1 cellular context compared by ENCODE assay signal in the genomic region with DNA sequence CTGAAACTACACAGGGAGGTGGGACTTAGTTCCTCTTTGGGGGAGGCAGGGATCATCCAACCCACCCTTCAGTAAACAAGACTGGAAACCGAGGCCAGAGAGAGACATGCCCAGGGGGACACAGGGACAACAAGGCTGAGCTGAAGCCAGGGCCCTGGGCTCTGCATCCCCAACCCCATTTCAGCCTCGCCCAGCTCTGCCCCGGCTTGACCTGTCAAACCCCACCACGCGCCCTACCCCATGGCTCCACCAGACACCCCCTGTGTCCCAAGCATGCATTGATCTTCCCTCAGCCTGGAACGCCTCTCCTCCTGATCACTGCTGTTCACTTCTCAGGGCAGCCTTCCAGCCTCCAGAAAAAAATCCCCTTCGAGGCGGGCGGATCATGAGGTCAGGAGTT.
TF ChIP-seq lines count a peak whose summit lies in the region.

No MANE protein-coding gene starts in this region.

TF ChIP-seq in GM23338, 12 proteins besides CTCF, POLR2A, EP300 and RAD21:
- TF ChIP-seq, protein P1, sequence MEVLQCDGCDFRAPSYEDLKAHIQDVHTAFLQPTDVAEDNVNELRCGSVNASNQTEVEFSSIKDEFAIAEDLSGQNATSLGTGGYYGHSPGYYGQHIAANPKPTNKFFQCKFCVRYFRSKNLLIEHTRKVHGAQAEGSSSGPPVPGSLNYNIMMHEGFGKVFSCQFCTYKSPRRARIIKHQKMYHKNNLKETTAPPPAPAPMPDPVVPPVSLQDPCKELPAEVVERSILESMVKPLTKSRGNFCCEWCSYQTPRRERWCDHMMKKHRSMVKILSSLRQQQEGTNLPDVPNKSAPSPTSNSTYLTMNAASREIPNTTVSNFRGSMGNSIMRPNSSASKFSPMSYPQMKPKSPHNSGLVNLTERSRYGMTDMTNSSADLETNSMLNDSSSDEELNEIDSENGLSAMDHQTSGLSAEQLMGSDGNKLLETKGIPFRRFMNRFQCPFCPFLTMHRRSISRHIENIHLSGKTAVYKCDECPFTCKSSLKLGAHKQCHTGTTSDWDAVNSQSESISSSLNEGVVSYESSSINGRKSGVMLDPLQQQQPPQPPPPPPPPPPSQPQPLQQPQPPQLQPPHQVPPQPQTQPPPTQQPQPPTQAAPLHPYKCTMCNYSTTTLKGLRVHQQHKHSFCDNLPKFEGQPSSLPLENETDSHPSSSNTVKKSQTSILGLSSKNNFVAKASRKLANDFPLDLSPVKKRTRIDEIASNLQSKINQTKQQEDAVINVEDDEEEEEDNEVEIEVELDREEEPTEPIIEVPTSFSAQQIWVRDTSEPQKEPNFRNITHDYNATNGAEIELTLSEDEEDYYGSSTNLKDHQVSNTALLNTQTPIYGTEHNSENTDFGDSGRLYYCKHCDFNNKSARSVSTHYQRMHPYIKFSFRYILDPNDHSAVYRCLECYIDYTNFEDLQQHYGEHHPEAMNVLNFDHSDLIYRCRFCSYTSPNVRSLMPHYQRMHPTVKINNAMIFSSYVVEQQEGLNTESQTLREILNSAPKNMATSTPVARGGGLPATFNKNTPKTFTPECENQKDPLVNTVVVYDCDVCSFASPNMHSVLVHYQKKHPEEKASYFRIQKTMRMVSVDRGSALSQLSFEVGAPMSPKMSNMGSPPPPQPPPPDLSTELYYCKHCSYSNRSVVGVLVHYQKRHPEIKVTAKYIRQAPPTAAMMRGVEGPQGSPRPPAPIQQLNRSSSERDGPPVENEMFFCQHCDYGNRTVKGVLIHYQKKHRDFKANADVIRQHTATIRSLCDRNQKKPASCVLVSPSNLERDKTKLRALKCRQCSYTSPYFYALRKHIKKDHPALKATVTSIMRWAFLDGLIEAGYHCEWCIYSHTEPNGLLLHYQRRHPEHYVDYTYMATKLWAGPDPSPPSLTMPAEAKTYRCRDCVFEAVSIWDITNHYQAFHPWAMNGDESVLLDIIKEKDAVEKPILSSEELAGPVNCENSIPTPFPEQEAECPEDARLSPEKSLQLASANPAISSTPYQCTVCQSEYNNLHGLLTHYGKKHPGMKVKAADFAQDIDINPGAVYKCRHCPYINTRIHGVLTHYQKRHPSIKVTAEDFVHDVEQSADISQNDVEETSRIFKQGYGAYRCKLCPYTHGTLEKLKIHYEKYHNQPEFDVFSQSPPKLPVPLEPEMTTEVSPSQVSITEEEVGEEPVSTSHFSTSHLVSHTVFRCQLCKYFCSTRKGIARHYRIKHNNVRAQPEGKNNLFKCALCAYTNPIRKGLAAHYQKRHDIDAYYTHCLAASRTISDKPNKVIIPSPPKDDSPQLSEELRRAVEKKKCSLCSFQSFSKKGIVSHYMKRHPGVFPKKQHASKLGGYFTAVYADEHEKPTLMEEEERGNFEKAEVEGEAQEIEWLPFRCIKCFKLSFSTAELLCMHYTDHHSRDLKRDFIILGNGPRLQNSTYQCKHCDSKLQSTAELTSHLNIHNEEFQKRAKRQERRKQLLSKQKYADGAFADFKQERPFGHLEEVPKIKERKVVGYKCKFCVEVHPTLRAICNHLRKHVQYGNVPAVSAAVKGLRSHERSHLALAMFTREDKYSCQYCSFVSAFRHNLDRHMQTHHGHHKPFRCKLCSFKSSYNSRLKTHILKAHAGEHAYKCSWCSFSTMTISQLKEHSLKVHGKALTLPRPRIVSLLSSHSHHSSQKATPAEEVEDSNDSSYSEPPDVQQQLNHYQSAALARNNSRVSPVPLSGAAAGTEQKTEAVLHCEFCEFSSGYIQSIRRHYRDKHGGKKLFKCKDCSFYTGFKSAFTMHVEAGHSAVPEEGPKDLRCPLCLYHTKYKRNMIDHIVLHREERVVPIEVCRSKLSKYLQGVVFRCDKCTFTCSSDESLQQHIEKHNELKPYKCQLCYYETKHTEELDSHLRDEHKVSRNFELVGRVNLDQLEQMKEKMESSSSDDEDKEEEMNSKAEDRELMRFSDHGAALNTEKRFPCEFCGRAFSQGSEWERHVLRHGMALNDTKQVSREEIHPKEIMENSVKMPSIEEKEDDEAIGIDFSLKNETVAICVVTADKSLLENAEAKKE (CRISPR knock-in tag; IDR thresholded peaks at IDR 0.05), result no peak
- TF ChIP-seq JUNB (IDR thresholded peaks at IDR 0.05; ENCODE audit: unreplicated experiment) (no peak), CREB1 (CRISPR knock-in tag; IDR thresholded peaks at IDR 0.05; ENCODE audit: low read depth) (no peak), ZNF331 (CRISPR knock-in tag; IDR thresholded peaks at IDR 0.05; ENCODE audit: low read depth) (no peak), EZH2phosphoT487 (IDR thresholded peaks at IDR 0.05; ENCODE audit: unreplicated experiment) (no peak), ZNF114 (CRISPR knock-in tag; IDR thresholded peaks at IDR 0.05) (no peak), STAT1 (IDR thresholded peaks at IDR 0.05; ENCODE audit: unreplicated experiment) (no peak), EZH2 (IDR thresholded peaks at IDR 0.05; ENCODE audit: low read depth, unreplicated experiment) (no peak), NANOG (IDR thresholded peaks at IDR 0.05; ENCODE audit: borderline replicate concordance) (no peak), POLR2AphosphoS5 (IDR thresholded peaks at IDR 0.05; ENCODE audit: low read depth) (no peak)
- TF ChIP-seq, protein P2, sequence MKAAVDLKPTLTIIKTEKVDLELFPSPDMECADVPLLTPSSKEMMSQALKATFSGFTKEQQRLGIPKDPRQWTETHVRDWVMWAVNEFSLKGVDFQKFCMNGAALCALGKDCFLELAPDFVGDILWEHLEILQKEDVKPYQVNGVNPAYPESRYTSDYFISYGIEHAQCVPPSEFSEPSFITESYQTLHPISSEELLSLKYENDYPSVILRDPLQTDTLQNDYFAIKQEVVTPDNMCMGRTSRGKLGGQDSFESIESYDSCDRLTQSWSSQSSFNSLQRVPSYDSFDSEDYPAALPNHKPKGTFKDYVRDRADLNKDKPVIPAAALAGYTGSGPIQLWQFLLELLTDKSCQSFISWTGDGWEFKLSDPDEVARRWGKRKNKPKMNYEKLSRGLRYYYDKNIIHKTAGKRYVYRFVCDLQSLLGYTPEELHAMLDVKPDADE (IDR thresholded peaks at IDR 0.05), result no peak
- TF ChIP-seq, protein P3, sequence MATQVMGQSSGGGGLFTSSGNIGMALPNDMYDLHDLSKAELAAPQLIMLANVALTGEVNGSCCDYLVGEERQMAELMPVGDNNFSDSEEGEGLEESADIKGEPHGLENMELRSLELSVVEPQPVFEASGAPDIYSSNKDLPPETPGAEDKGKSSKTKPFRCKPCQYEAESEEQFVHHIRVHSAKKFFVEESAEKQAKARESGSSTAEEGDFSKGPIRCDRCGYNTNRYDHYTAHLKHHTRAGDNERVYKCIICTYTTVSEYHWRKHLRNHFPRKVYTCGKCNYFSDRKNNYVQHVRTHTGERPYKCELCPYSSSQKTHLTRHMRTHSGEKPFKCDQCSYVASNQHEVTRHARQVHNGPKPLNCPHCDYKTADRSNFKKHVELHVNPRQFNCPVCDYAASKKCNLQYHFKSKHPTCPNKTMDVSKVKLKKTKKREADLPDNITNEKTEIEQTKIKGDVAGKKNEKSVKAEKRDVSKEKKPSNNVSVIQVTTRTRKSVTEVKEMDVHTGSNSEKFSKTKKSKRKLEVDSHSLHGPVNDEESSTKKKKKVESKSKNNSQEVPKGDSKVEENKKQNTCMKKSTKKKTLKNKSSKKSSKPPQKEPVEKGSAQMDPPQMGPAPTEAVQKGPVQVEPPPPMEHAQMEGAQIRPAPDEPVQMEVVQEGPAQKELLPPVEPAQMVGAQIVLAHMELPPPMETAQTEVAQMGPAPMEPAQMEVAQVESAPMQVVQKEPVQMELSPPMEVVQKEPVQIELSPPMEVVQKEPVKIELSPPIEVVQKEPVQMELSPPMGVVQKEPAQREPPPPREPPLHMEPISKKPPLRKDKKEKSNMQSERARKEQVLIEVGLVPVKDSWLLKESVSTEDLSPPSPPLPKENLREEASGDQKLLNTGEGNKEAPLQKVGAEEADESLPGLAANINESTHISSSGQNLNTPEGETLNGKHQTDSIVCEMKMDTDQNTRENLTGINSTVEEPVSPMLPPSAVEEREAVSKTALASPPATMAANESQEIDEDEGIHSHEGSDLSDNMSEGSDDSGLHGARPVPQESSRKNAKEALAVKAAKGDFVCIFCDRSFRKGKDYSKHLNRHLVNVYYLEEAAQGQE (IDR thresholded peaks at IDR 0.05; ENCODE audit: unreplicated experiment), result no peak
TF ChIP-seq in GM23338: peak in this region for 0.
